Comparison of ENCODE assay signal across 33 cellular contexts in genomic region chr9:20494035-20494434, GRCh38.
"Had no signal": no experiment of that assay in that cellular context is flagged by ENCODE, and none has a peak within 500 bp of the region (broad histone marks: within the 10 kb centered on the region; RNA-seq: fewer than 3 reads in every experiment).

No MANE protein-coding gene starts in this region.

- H3K27me3 Mint-ChIP-seq: activated CD4-positive, alpha-beta memory T cell treated with anti-CD3 and anti-CD28 coated beads for 36 hours; activated CD4-positive, alpha-beta T cell treated with anti-CD3 and anti-CD28 coated beads for 36 hours; activated CD4-positive, alpha-beta T cell treated with anti-CD3 and anti-CD28 coated beads, Interleukin-2, amount 10 ng/mL, durations not matched to agents 24 days and 14 days; activated CD8-positive, alpha-beta memory T cell treated with anti-CD3 and anti-CD28 coated beads, Interleukin-2, amount 10 ng/mL, durations not matched to agents 7 days and 5 days; activated naive CD8-positive, alpha-beta T cell treated with anti-CD3 and anti-CD28 coated beads for 36 hours; activated naive CD8-positive, alpha-beta T cell treated with anti-CD3 and anti-CD28 coated beads, Interleukin-2, amount 50 U/mL, for 24 hours; brain had no signal

- H3K9me3 ChIP-seq: adrenal gland, breast epithelium, colonic mucosa, esophagus squamous epithelium, gastroesophageal sphincter, heart right ventricle had no signal

- H3K4me3 Mint-ChIP-seq: activated CD4-positive, alpha-beta memory T cell treated with anti-CD3 and anti-CD28 coated beads for 36 hours; activated CD4-positive, alpha-beta T cell treated with anti-CD3 and anti-CD28 coated beads for 36 hours; activated CD4-positive, alpha-beta T cell treated with anti-CD3 and anti-CD28 coated beads, Interleukin-2, amount 10 ng/mL, durations not matched to agents 24 days and 14 days; activated CD8-positive, alpha-beta memory T cell treated with anti-CD3 and anti-CD28 coated beads, Interleukin-2, amount 10 ng/mL, durations not matched to agents 7 days and 5 days; activated CD8-positive, alpha-beta T cell treated with anti-CD3 and anti-CD28 coated beads, Interleukin-2, amount 10 ng/mL, durations not matched to agents 7 days and 5 days; activated naive CD8-positive, alpha-beta T cell treated with anti-CD3 and anti-CD28 coated beads for 36 hours; activated naive CD8-positive, alpha-beta T cell treated with anti-CD3 and anti-CD28 coated beads, Interleukin-2, amount 50 U/mL, for 24 hours; activated T-helper 1 cell treated with anti-CD3 and anti-CD28 coated beads, Interleukin-12 subunit alpha, Interleukin-12 subunit beta, Interleukin-2, Interleukin-4 antibody, amounts not matched to agents 30 ng/mL and 10 ng/mL and 1 ng/mL, durations not matched to agents 14 hours and 24 hours and 36 hours; brain had no signal

- DNase-seq: activated CD4-positive, alpha-beta memory T cell treated with anti-CD3 and anti-CD28 coated beads for 36 hours; activated CD4-positive, alpha-beta T cell treated with anti-CD3 and anti-CD28 coated beads for 36 hours; activated CD4-positive, alpha-beta T cell treated with anti-CD3 and anti-CD28 coated beads, Interleukin-2, amount 10 ng/mL, durations not matched to agents 24 days and 14 days; activated CD4-positive, CD25-positive, alpha-beta regulatory T cell; activated CD4-positive, CD25-positive, alpha-beta regulatory T cell treated with anti-CD3 and anti-CD28 coated beads, Interleukin-2, amount 50 U/mL, for 72 hours; activated CD8-positive, alpha-beta memory T cell treated with anti-CD3 and anti-CD28 coated beads, Interleukin-2, amount 10 ng/mL, durations not matched to agents 7 days and 5 days; activated CD8-positive, alpha-beta memory T cell treated with anti-CD3 and anti-CD28 coated beads, Interleukin-2, amount 50 U/mL, for 4 hours; activated CD8-positive, alpha-beta T cell treated with anti-CD3 and anti-CD28 coated beads, Interleukin-2, amount 10 ng/mL, durations not matched to agents 7 days and 5 days; activated effector memory CD4-positive, alpha-beta T cell treated with anti-CD3 and anti-CD28 coated beads, Interleukin-2, amount 50 U/mL, for 16 hours; activated naive CD4-positive, alpha-beta T cell; activated naive CD4-positive, alpha-beta T cell treated with anti-CD3 and anti-CD28 coated beads, Interleukin-2, amount 50 U/mL, for 16 hours; activated naive CD8-positive, alpha-beta T cell treated with anti-CD3 and anti-CD28 coated beads for 36 hours; activated naive CD8-positive, alpha-beta T cell treated with anti-CD3 and anti-CD28 coated beads, Interleukin-2, amount 50 U/mL, for 24 hours; activated T-cell treated with anti-CD3 and anti-CD28 coated beads, Interleukin-2, amount 50 U/mL, for 1 hour; activated T-cell treated with anti-CD3 and anti-CD28 coated beads, Interleukin-2, amount 50 U/mL, for 48 hours; adrenal gland; amygdala; aorta; caudate nucleus; colonic mucosa; effector CD8-positive, alpha-beta T cell; esophagus squamous epithelium; foreskin melanocyte; heart right ventricle; T-helper 2 cell had no signal

- H3K36me3 ChIP-seq: adrenal gland, breast epithelium, colonic mucosa, esophagus squamous epithelium, gastroesophageal sphincter, heart right ventricle had no signal

- H3K27ac Mint-ChIP-seq: activated CD4-positive, alpha-beta memory T cell treated with anti-CD3 and anti-CD28 coated beads for 36 hours; activated CD4-positive, alpha-beta T cell treated with anti-CD3 and anti-CD28 coated beads for 36 hours; activated CD4-positive, alpha-beta T cell treated with anti-CD3 and anti-CD28 coated beads, Interleukin-2, amount 10 ng/mL, durations not matched to agents 24 days and 14 days; activated CD8-positive, alpha-beta memory T cell treated with anti-CD3 and anti-CD28 coated beads, Interleukin-2, amount 10 ng/mL, durations not matched to agents 7 days and 5 days; activated CD8-positive, alpha-beta T cell treated with anti-CD3 and anti-CD28 coated beads, Interleukin-2, amount 10 ng/mL, durations not matched to agents 7 days and 5 days; activated naive CD8-positive, alpha-beta T cell treated with anti-CD3 and anti-CD28 coated beads for 36 hours; activated naive CD8-positive, alpha-beta T cell treated with anti-CD3 and anti-CD28 coated beads, Interleukin-2, amount 50 U/mL, for 24 hours; activated T-helper 1 cell treated with anti-CD3 and anti-CD28 coated beads, Interleukin-12 subunit alpha, Interleukin-12 subunit beta, Interleukin-2, Interleukin-4 antibody, amounts not matched to agents 30 ng/mL and 10 ng/mL and 1 ng/mL, durations not matched to agents 14 hours and 24 hours and 36 hours; activated T-helper 2 cell treated with anti-CD3 and anti-CD28 coated beads, Interferon-gamma antibody, Interleukin-2, Interleukin-4, amounts not matched to agents 10 μg/mL and 5 μg/mL and 100 μg/mL, durations not matched to agents 14 hours and 24 hours and 36 hours had no signal

- H3K27ac ChIP-seq: adrenal gland, breast epithelium, colonic mucosa, epithelial cell of prostate, esophagus squamous epithelium, gastroesophageal sphincter, heart right ventricle had no signal

- H3K4me1 ChIP-seq: adrenal gland, breast epithelium, colonic mucosa had no signal

- H3K27me3 ChIP-seq: adrenal gland, breast epithelium, colonic mucosa, esophagus squamous epithelium, gastroesophageal sphincter, heart right ventricle had no signal

- FAIRE-seq: endometrium, endothelial cell of umbilical vein had no signal

- H3K4me3 ChIP-seq: adrenal gland, breast epithelium, colonic mucosa, esophagus squamous epithelium, gastroesophageal sphincter, heart right ventricle had no signal

- ATAC-seq: activated CD4-positive, alpha-beta T cell treated with anti-CD3 and anti-CD28 coated beads for 36 hours; activated CD8-positive, alpha-beta memory T cell treated with anti-CD3 and anti-CD28 coated beads, Interleukin-2, amount 10 ng/mL, durations not matched to agents 7 days and 5 days; activated CD8-positive, alpha-beta T cell treated with anti-CD3 and anti-CD28 coated beads, Interleukin-2, amount 10 ng/mL, durations not matched to agents 7 days and 5 days; activated naive CD8-positive, alpha-beta T cell treated with anti-CD3 and anti-CD28 coated beads, Interleukin-2, amount 50 U/mL, for 24 hours; gastroesophageal sphincter; heart right ventricle had no signal

- H3K9me3 Mint-ChIP-seq: activated CD4-positive, alpha-beta memory T cell treated with anti-CD3 and anti-CD28 coated beads for 36 hours; activated CD4-positive, alpha-beta T cell treated with anti-CD3 and anti-CD28 coated beads, Interleukin-2, amount 10 ng/mL, durations not matched to agents 24 days and 14 days; activated naive CD8-positive, alpha-beta T cell treated with anti-CD3 and anti-CD28 coated beads, Interleukin-2, amount 50 U/mL, for 24 hours; activated T-helper 1 cell treated with anti-CD3 and anti-CD28 coated beads, Interleukin-12 subunit alpha, Interleukin-12 subunit beta, Interleukin-2, Interleukin-4 antibody, amounts not matched to agents 30 ng/mL and 10 ng/mL and 1 ng/mL, durations not matched to agents 14 hours and 24 hours and 36 hours; activated T-helper 2 cell treated with anti-CD3 and anti-CD28 coated beads, Interferon-gamma antibody, Interleukin-2, Interleukin-4, amounts not matched to agents 10 μg/mL and 5 μg/mL and 100 μg/mL, durations not matched to agents 14 hours and 24 hours and 36 hours had no signal
